In genomic region chr17:42276609-42277341, GRCh38 we compare ENCODE assay signal across 8 cellular contexts. TPM values are rescaled to one million over a fixed set of nuclear protein-coding genes. Genes with fewer than 3 reads are reported as not detected.
DNase-seq lines count a peak whose midpoint lies in the region; ATAC-seq, FAIRE-seq and TF ChIP-seq lines count a peak whose summit lies in the region.

No MANE protein-coding gene starts in this region.

- no peaks in the 10 kb centered on the region for H3K27me3 Mint-ChIP-seq in activated naive CD8-positive, alpha-beta T cell treated with anti-CD3 and anti-CD28 coated beads for 36 hours

- RAD21 ChIA-PET in HCT116 (lab: Charles Lee; ENCODE audit: low non-redundant PET in 1 of 2, low total read pairs in 2 of 2, uncharacterized antibody in 2 of 2, unreplicated experiment in 2 of 2), result interaction anchor here in 1 of 2 experiments (1.3 kb wide), 1 partner anchor 55 kb away, joined by 3 read pairs; no protein-coding TSS in a partner anchor

- intact Hi-C loops in HCT116 (cut with micrococcal nuclease), result no loop called here
- intact Hi-C loops in left ventricle myocardium inferior (cut with micrococcal nuclease), result no loop called here
- intact Hi-C loops in pancreas (cut with DNase I), result no loop called here

- peak overlapping the region; percentile 75 for H3K9ac ChIP-seq in HCT116 (ENCODE audit: low read length)

- H3K9me3 Mint-ChIP-seq in activated naive CD8-positive, alpha-beta T cell treated with anti-CD3 and anti-CD28 coated beads for 36 hours, result no peaks in the 10 kb centered on the region

- H3K36me3 ChIP-seq in HCT116 (ENCODE audit: control insufficient read depth in 1 of 2, insufficient read depth in 2 of 2, low read length in 2 of 2) (no peaks in the 10 kb centered on the region), left ventricle myocardium inferior (no peaks in the 10 kb centered on the region), pancreas (no peaks in the 10 kb centered on the region)

- H3K79me2 ChIP-seq in HCT116 (ENCODE audit: insufficient read depth, low read length), result peaks cover 32% of the 10 kb centered on the region; the same call in 1 of the 2 replicates

- in situ Hi-C loops in Caki2 (cut with HindIII; ENCODE audit: low pct_unique_long_range_greater_than_20kb, low sequenced_read_pairs), result loop anchor here (10.0 kb wide), 1 partner anchor 72 kb away; no protein-coding TSS in a partner anchor

- H4K20me1 ChIP-seq in HCT116 (ENCODE audit: insufficient read depth), result no peaks in the 10 kb centered on the region

- peaks cover 34% of the 10 kb centered on the region for H3K4me1 Mint-ChIP-seq in activated naive CD8-positive, alpha-beta T cell treated with anti-CD3 and anti-CD28 coated beads for 36 hours

- no TSS peak for BruUV-seq in HCT116 (replicated peaks; lab: Mats Ljungman, UMichigan)

- peak; percentile 43 for ATAC-seq in HCT116
- peak; percentile 47 to 65 (median 52) for ATAC-seq in pancreas
- ATAC-seq in HG02852 (IDR thresholded peaks at IDR 0.05; ENCODE audit: unreplicated experiment), result no peak

- H3K4me1 ChIP-seq in HCT116 (ENCODE audit: control insufficient read depth in 1 of 2, insufficient read depth in 2 of 2, low read length in 2 of 2), result peaks cover 13 to 20% of the 10 kb centered on the region in 2 experiments
- peaks cover 49% of the 10 kb centered on the region for H3K4me1 ChIP-seq in left ventricle myocardium inferior
- peaks cover 0 to 16% (median 0%) of the 10 kb centered on the region in 3 donors for H3K4me1 ChIP-seq in pancreas

- H3K27me3 ChIP-seq in HCT116 (ENCODE audit: insufficient read depth, low read length), result 0 out of 2 replicates have a peak, but pooled peaks cover 5% of the 10 kb centered on the region
- no peaks in the 10 kb centered on the region for H3K27me3 ChIP-seq in left ventricle myocardium inferior (ENCODE audit: low read depth)
- H3K27me3 ChIP-seq in pancreas, result no peaks in the 10 kb centered on the region

- TF ChIP-seq CTCF in HCT116 (IDR thresholded peaks at IDR 0.05 in 2 of 3, conservative IDR thresholded peaks at IDR 0.05 in 1 of 3; ENCODE audit: borderline replicate concordance in 1 of 3, insufficient read depth in 1 of 3, low read depth in 2 of 3, low read length in 2 of 3) (no peak), left ventricle myocardium inferior (IDR thresholded peaks at IDR 0.05; ENCODE audit: borderline replicate concordance) (no peak), pancreas (IDR thresholded peaks at IDR 0.05) (no peak)

- no peak for FAIRE-seq in pancreas (lab: Jason Lieb, UNC)

- DNase-seq in Caki2 (ENCODE audit: low read depth) (peak; percentile 66), HCT116 (ENCODE audit: low read depth, low spot score) (no peak), NCI-H748 treated with DMSO at 0.1 percent for 48 hours (lab: John Stamatoyannopoulos, UW) (peak; percentile 29), left ventricle myocardium inferior (peak; percentile 70), pancreas (peak; percentile 70 to 89 (median 80)), NCI-H2171 (lab: John Stamatoyannopoulos, UW) (no peak)
- DNase-seq in activated naive CD8-positive, alpha-beta T cell treated with anti-CD3 and anti-CD28 coated beads for 36 hours, result peak; percentile 30

- H2AFZ ChIP-seq in HCT116 (ENCODE audit: low read depth, low read length, poor library complexity, severe bottlenecking), result peak overlapping the region; percentile 32

- POLR2A ChIA-PET in HCT116 (lab: Charles Lee), result interaction anchor here (0.7 kb wide), 1 partner anchor 146 kb away, joined by 3 read pairs; the partner anchor contains the start of gene CAVIN1

- H3K4me3 Mint-ChIP-seq in activated naive CD8-positive, alpha-beta T cell treated with anti-CD3 and anti-CD28 coated beads for 36 hours, result peak overlapping the region; percentile 75

- H3K27ac Mint-ChIP-seq in activated naive CD8-positive, alpha-beta T cell treated with anti-CD3 and anti-CD28 coated beads for 36 hours, result peak overlapping the region; percentile 81

- no peaks in the 10 kb centered on the region for H3K9me3 ChIP-seq in HCT116 (ENCODE audit: control insufficient read depth in 1 of 2, insufficient read depth in 1 of 2, low read depth in 1 of 2, low read length in 2 of 2)
- H3K9me3 ChIP-seq in left ventricle myocardium inferior (replicated peaks), result no peaks in the 10 kb centered on the region
- H3K9me3 ChIP-seq in pancreas, result no peaks in the 10 kb centered on the region

- TF ChIP-seq POLR2A in HCT116 (IDR thresholded peaks at IDR 0.05; ENCODE audit: borderline replicate concordance, extremely low read depth, insufficient read depth, insufficient read length), result no peak

- no peaks in the 10 kb centered on the region for H3K9me2 ChIP-seq in HCT116 (ENCODE audit: insufficient read depth)

- WGBS in pancreas, 2 donors, result 1% methylated on average over 44 of the region's 44 CpGs

- CTCF ChIA-PET in HCT116 (lab: Charles Lee), result interaction anchor here (0.6 kb wide), 1 partner anchor 44 kb away, joined by 5 read pairs; no protein-coding TSS in a partner anchor

- H3K4me2 ChIP-seq in HCT116 (ENCODE audit: low read length), result peak overlapping the region; percentile 95

- H3K27ac ChIP-seq in HCT116 (ENCODE audit: low read depth, low read length) (peak overlapping the region; percentile 61; the same call in 1 of the 2 replicates), left ventricle myocardium inferior (replicated peaks) (peak overlapping the region; percentile 94), pancreas (peak overlapping the region; percentile 86 to 93 (median 90))

- H3K4me3 ChIP-seq in HCT116 (replicated peaks in 1 of 2; ENCODE audit: low read depth in 1 of 2, low read length in 2 of 2) (peak overlapping the region; percentile 47 to 68), left ventricle myocardium inferior (peak overlapping the region; percentile 95), pancreas (peak overlapping the region; percentile 57 to 84 (median 76))

- H3K36me3 Mint-ChIP-seq in activated naive CD8-positive, alpha-beta T cell treated with anti-CD3 and anti-CD28 coated beads for 36 hours, result peaks cover 13% of the 10 kb centered on the region

- TF ChIP-seq RAD21 in HCT116 (IDR thresholded peaks at IDR 0.05; ENCODE audit: low read depth), result no peak

TF ChIP-seq in HCT116, 20 proteins besides CTCF, POLR2A, EP300 and RAD21:
- no peak for TF ChIP-seq CBX3 (IDR thresholded peaks at IDR 0.05; ENCODE audit: low read depth)
- peak; percentile 5; the same call in 1 of the 2 replicates for TF ChIP-seq FOSL1 (IDR thresholded peaks at IDR 0.05; ENCODE audit: low read depth)
- no peak for TF ChIP-seq SP1 (IDR thresholded peaks at IDR 0.05; ENCODE audit: low read depth)
- TF ChIP-seq ZFX (IDR thresholded peaks at IDR 0.05), result 0 out of 2 replicates have a peak, but pooled peaks have one; percentile 0
TF ChIP-seq in HCT116: peak in this region for 2.

RNA-seq across cellular contexts. Expression of gene STAT5B, which starts 0.6 kb away (rescaled TPM):
- 13.7 and 14.4 TPM in 2 replicates for total RNA-seq in Caki2 (2014; rRNA removed; shearing (Covaris generic); ENCODE audit: low replicate concordance)
- total RNA-seq in HCT116 (2021; ENCODE audit: unreplicated experiment) (7.1 TPM), left ventricle myocardium inferior (30.7 TPM), pancreas (10 to 100 TPM; 22.6 to 27.5 (median 24.2) TPM)
- 3.4 and 4.0 TPM in 2 replicates for polyA plus RNA-seq in HCT116 (2012)
- 10 to 100 TPM; 60.7 to 68.6 TPM for total RNA-seq in activated naive CD8-positive, alpha-beta T cell treated with anti-CD3 and anti-CD28 coated beads for 36 hours
- polyA plus RNA-seq in pancreas, result 10 to 100 TPM; 17.9 to 24.3 TPM

RNA-seq across cellular contexts. Expression of gene STAT5A, which starts 11.5 kb away (rescaled TPM):
- not detected in 2 replicates for total RNA-seq in Caki2 (2014; rRNA removed; shearing (Covaris generic); ENCODE audit: low replicate concordance)
- total RNA-seq in HCT116 (2021; ENCODE audit: unreplicated experiment) (0.91 TPM), left ventricle myocardium inferior (16.7 TPM), pancreas (10 to 100 TPM; 13.1 to 19.8 (median 15.4) TPM)
- 0.16 and 0.18 TPM in 2 replicates for polyA plus RNA-seq in HCT116 (2012)
- total RNA-seq in activated naive CD8-positive, alpha-beta T cell treated with anti-CD3 and anti-CD28 coated beads for 36 hours, result 100 to 1,000 TPM; 116 to 121 TPM
- 10 to 100 TPM; 10.5 to 12.6 TPM for polyA plus RNA-seq in pancreas

Comparison
In these comparisons a context has a peak if more than half of its experiments do, and no peak if none do; other contexts are left out.
1. DNase-seq: peak in Caki2 (single experiment), NCI-H748 treated with DMSO at 0.1 percent for 48 hours (single experiment), activated naive CD8-positive, alpha-beta T cell treated with anti-CD3 and anti-CD28 coated beads for 36 hours (single experiment), left ventricle myocardium inferior (single experiment) and pancreas (6 of 6); none in HCT116 (single experiment) and NCI-H2171 (single experiment).
2. Peak in every context shown above with its lines, with median percentiles within 50 percentile points of each other: H3K27ac ChIP-seq and H3K4me3 ChIP-seq.